14 cellular contexts compared by ENCODE assay signal in the genomic region with DNA sequence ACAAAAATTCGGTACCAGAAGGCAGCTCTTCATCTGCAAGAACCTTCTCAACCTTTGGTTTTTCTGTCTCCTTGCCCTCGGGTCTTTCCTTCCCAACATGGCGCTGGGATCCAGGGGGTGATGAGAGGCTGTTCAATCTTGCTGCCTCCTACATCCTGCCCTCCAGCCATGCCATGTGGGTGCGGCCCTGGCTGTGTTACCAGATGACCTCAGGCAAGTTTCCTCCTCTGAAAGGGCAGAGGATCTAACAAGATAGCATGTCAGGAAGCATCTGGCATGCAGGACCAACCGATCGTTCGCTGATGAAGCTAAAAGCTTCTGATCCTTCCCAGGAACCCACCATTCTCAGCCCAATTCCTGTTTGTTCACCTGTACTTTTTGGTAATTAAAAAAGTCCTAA. TPM values are rescaled to one million over a fixed set of nuclear protein-coding genes. Genes with fewer than 3 reads are reported as not detected.
DNase-seq lines count a peak whose midpoint lies in the region; ATAC-seq and TF ChIP-seq lines count a peak whose summit lies in the region.
"Had no signal": no experiment of that assay in that cellular context is flagged by ENCODE, and none has a peak within 500 bp of the region (broad histone marks: within the 10 kb centered on the region; RNA-seq: fewer than 3 reads in every experiment).

No MANE protein-coding gene starts in this region.

- H3F3A ChIP-seq in MM.1S (ENCODE audit: insufficient read depth, low read length): no peaks in the 10 kb centered on the region

- peaks cover 7% of the 10 kb centered on the region for H3K27me3 Mint-ChIP-seq in CD4-positive, CD25-positive, alpha-beta regulatory T cell
- peaks cover 5% of the 10 kb centered on the region for H3K27me3 Mint-ChIP-seq in HFFc6 (ENCODE audit: insufficient read depth)
- peaks cover 38% of the 10 kb centered on the region for H3K27me3 Mint-ChIP-seq in central memory CD8-positive, alpha-beta T cell
- H3K27me3 Mint-ChIP-seq in naive thymus-derived CD8-positive, alpha-beta T cell: peaks cover 25 to 60% (median 27%) of the 10 kb centered on the region in 5 donors
- H3K27me3 Mint-ChIP-seq: progenitor cell of endocrine pancreas had no signal

- H3K36me3 ChIP-seq in CD4-positive, CD25-positive, alpha-beta regulatory T cell (ENCODE audit: control insufficient read depth, insufficient read depth, low read length): peaks cover 12% of the 10 kb centered on the region
- no peaks in the 10 kb centered on the region for H3K36me3 ChIP-seq in MM.1S (replicated peaks; ENCODE audit: insufficient read depth, low read length)

- POLR2A ChIA-PET in naive thymus-derived CD8-positive, alpha-beta T cell (lab: Charles Lee): interaction anchor here (0.6 kb wide), 1 partner anchor 23 kb away, joined by 3 read pairs; no protein-coding TSS in a partner anchor

- no peak overlapping the region for H3K27ac ChIP-seq in CD4-positive, CD25-positive, alpha-beta regulatory T cell (ENCODE audit: insufficient read depth, low read length, poor library complexity, severe bottlenecking)
- no peak overlapping the region for H3K27ac ChIP-seq in MM.1S (ENCODE audit: low read length)

- H3K27ac Mint-ChIP-seq in CD4-positive, CD25-positive, alpha-beta regulatory T cell: peak overlapping the region in 2 of 3 donors; percentile 0 to 94
- H3K27ac Mint-ChIP-seq in HFFc6: peak overlapping the region; percentile 16; the same call in 1 of the 2 replicates
- peak overlapping the region; percentile 71 for H3K27ac Mint-ChIP-seq in central memory CD8-positive, alpha-beta T cell (ENCODE audit: low read depth)
- H3K27ac Mint-ChIP-seq in naive thymus-derived CD8-positive, alpha-beta T cell: peak overlapping the region in 6 of 10 donors; percentile 12 to 90 (median 75)
- H3K27ac Mint-ChIP-seq: dendritic cell treated with granulocyte-macrophage colony-stimulating factor and Interleukin-4, amounts not matched to agents 40 ng/mL and 50 ng/mL, for 4 days; progenitor cell of endocrine pancreas had no signal

- peaks cover 8 to 21% (median 10%) of the 10 kb centered on the region in 4 donors for H3K4me1 Mint-ChIP-seq in CD4-positive, CD25-positive, alpha-beta regulatory T cell
- peaks cover 34% of the 10 kb centered on the region for H3K4me1 Mint-ChIP-seq in HFFc6 (ENCODE audit: low read depth)
- H3K4me1 Mint-ChIP-seq in central memory CD8-positive, alpha-beta T cell: peaks cover 12% of the 10 kb centered on the region
- peaks cover 10 to 27% (median 15%) of the 10 kb centered on the region in 4 donors for H3K4me1 Mint-ChIP-seq in naive thymus-derived CD8-positive, alpha-beta T cell

- peak overlapping the region in 2 of 4 donors; percentile 46 to 68 for H3K4me3 Mint-ChIP-seq in CD4-positive, CD25-positive, alpha-beta regulatory T cell
- H3K4me3 Mint-ChIP-seq in HFFc6: no peak overlapping the region
- peak overlapping the region; percentile 47 for H3K4me3 Mint-ChIP-seq in central memory CD8-positive, alpha-beta T cell
- H3K4me3 Mint-ChIP-seq in naive thymus-derived CD8-positive, alpha-beta T cell: peak overlapping the region; percentile 28 to 88 (median 73)
- H3K4me3 Mint-ChIP-seq: dendritic cell treated with granulocyte-macrophage colony-stimulating factor and Interleukin-4, amounts not matched to agents 40 ng/mL and 50 ng/mL, for 4 days had no signal

- no peaks in the 10 kb centered on the region for H3K79me2 ChIP-seq in MM.1S (ENCODE audit: low read length)

- TF ChIP-seq CTCF in HFFc6 (IDR thresholded peaks at IDR 0.05) (no peak), MM.1S (IDR thresholded peaks at IDR 0.05; ENCODE audit: low read length) (no peak)

- no peak overlapping the region for H2AFZ ChIP-seq in MM.1S (ENCODE audit: low read length)

- H3K36me3 Mint-ChIP-seq in CD4-positive, CD25-positive, alpha-beta regulatory T cell: peaks cover 30% of the 10 kb centered on the region
- peaks cover 32% of the 10 kb centered on the region for H3K36me3 Mint-ChIP-seq in HFFc6 (ENCODE audit: low read depth)
- peaks cover 20% of the 10 kb centered on the region for H3K36me3 Mint-ChIP-seq in central memory CD8-positive, alpha-beta T cell (ENCODE audit: insufficient read depth)
- H3K36me3 Mint-ChIP-seq in naive thymus-derived CD8-positive, alpha-beta T cell: peaks cover 29 to 43% (median 42%) of the 10 kb centered on the region in 3 donors

- no peaks in the 10 kb centered on the region for H3K27me3 ChIP-seq in CD4-positive, CD25-positive, alpha-beta regulatory T cell (ENCODE audit: control insufficient read depth, insufficient read depth, low read length)
- no peaks in the 10 kb centered on the region for H3K27me3 ChIP-seq in MM.1S (replicated peaks; ENCODE audit: insufficient read depth, low read length)
- H3K27me3 ChIP-seq: gastroesophageal sphincter had no signal

- H3K9me2 ChIP-seq in MM.1S (replicated peaks; ENCODE audit: insufficient read depth, low read length): no peaks in the 10 kb centered on the region

- H3K9ac ChIP-seq in MM.1S (ENCODE audit: low read length): no peak overlapping the region

- peaks cover 9% of the 10 kb centered on the region for H3K4me1 ChIP-seq in CD4-positive, CD25-positive, alpha-beta regulatory T cell (ENCODE audit: control insufficient read depth, insufficient read depth, low read length, poor library complexity, severe bottlenecking)
- no peaks in the 10 kb centered on the region for H3K4me1 ChIP-seq in MM.1S (ENCODE audit: low read length)

- DNase-seq in CD4-positive, CD25-positive, alpha-beta regulatory T cell: no peak
- DNase-seq in HFFc6 (no peak), NCI-H1092 (lab: John Stamatoyannopoulos, UW) (no peak), SIG-M5 (lab: John Stamatoyannopoulos, UW) (no peak), MM.1S (no peak), iPS-NIHi7 (ENCODE audit: extremely low spot score) (no peak)
- DNase-seq in central memory CD8-positive, alpha-beta T cell (ENCODE audit: low spot score in 2 of 2): no peak
- DNase-seq in naive thymus-derived CD8-positive, alpha-beta T cell: no peak
- DNase-seq: HCEC 1CT, NCI-H774, SHP77 treated with DMSO at 0.1 percent for 48 hours had no signal

- ATAC-seq in CD4-positive, CD25-positive, alpha-beta regulatory T cell (ENCODE audit: low read depth in 2 of 2): no peak
- ATAC-seq in central memory CD8-positive, alpha-beta T cell (replicated peaks; ENCODE audit: extremely low read depth, poor library complexity, severe bottlenecking): no peak
- ATAC-seq in naive thymus-derived CD8-positive, alpha-beta T cell: no peak

- H3K4me2 ChIP-seq in MM.1S (ENCODE audit: low read depth, low read length): no peak overlapping the region

- H3K9me3 Mint-ChIP-seq in CD4-positive, CD25-positive, alpha-beta regulatory T cell: no peaks in the 10 kb centered on the region
- H3K9me3 Mint-ChIP-seq in HFFc6: no peaks in the 10 kb centered on the region
- no peaks in the 10 kb centered on the region for H3K9me3 Mint-ChIP-seq in central memory CD8-positive, alpha-beta T cell
- peaks cover 0 to 1% (median 0%) of the 10 kb centered on the region in 9 donors for H3K9me3 Mint-ChIP-seq in naive thymus-derived CD8-positive, alpha-beta T cell
- H3K9me3 Mint-ChIP-seq: dendritic cell treated with granulocyte-macrophage colony-stimulating factor and Interleukin-4, amounts not matched to agents 40 ng/mL and 50 ng/mL, for 4 days had no signal

- no peaks in the 10 kb centered on the region for H3K9me3 ChIP-seq in CD4-positive, CD25-positive, alpha-beta regulatory T cell (ENCODE audit: control insufficient read depth in 2 of 2, low read length in 2 of 2)
- no peaks in the 10 kb centered on the region for H3K9me3 ChIP-seq in MM.1S (replicated peaks; ENCODE audit: insufficient read depth, low read length)
- H3K9me3 ChIP-seq: gastroesophageal sphincter had no signal

- H4K20me1 ChIP-seq in MM.1S (ENCODE audit: insufficient read depth, low read length): no peaks in the 10 kb centered on the region

- no peak overlapping the region for H3K4me3 ChIP-seq in CD4-positive, CD25-positive, alpha-beta regulatory T cell (ENCODE audit: low read depth, low read length)
- H3K4me3 ChIP-seq in MM.1S (ENCODE audit: low read length): no peak overlapping the region
- H3K4me3 ChIP-seq: gastroesophageal sphincter had no signal

RNA-seq across cellular contexts. Expression of gene BCAR1, which starts 36.8 kb away (rescaled TPM):
- total RNA-seq in CD4-positive, CD25-positive, alpha-beta regulatory T cell: 0.44 TPM
- polyA plus RNA-seq in CD4-positive, CD25-positive, alpha-beta regulatory T cell: under 1 TPM in 2 of 4 donors, not detected in 2; 0.27 to 0.38 TPM
- total RNA-seq in HFFc6 (2021; fragmentation: NEBNext Ultra II Directional; extraction: Animal tissue kit (Norgen Biotek cat#: 25700)): 100 to 1,000 TPM; 126 to 148 (median 130) TPM
- under 1 TPM in 1 of 2 experiments, not detected in 1; 0.30 TPM for total RNA-seq in naive thymus-derived CD8-positive, alpha-beta T cell
- polyA plus RNA-seq in naive thymus-derived CD8-positive, alpha-beta T cell: not detected

Comparison
In these comparisons a context has a peak if more than half of its experiments do, and no peak if none do; other contexts are left out.
1. H3K27ac Mint-ChIP-seq: peak in every context shown above with its lines; median percentile 75 in naive thymus-derived CD8-positive, alpha-beta T cell; 71 in central memory CD8-positive, alpha-beta T cell; 47 in CD4-positive, CD25-positive, alpha-beta regulatory T cell; 16 in HFFc6.
2. RNA of gene BCAR1, which starts 36.8 kb away (total RNA-seq): 126 to 148 TPM in HFFc6; 0.44 TPM in CD4-positive, CD25-positive, alpha-beta regulatory T cell (single experiment) and 0.30 TPM in naive thymus-derived CD8-positive, alpha-beta T cell; every median in the first group is over 10 times any median in the second.